In genomic region chr9:63881386-63881785, GRCh38 we compare ENCODE assay signal across 5 cellular contexts.
A peak's percentile ranks its signal among the peaks of the same experiment; 100 is the strongest.
DNase-seq lines count a peak whose midpoint lies in the region; TF ChIP-seq lines count a peak whose summit lies in the region.
"Not testable (repeated sequence)": the region's sequence is repeated elsewhere in the genome, so short reads cannot be mapped to it uniquely, and the experiment has no call there.

No MANE protein-coding gene starts in this region.

- not testable (repeated sequence) for H3K9ac ChIP-seq in SK-N-SH; endodermal cell (ENCODE audit: extremely low read depth, low read length, poor library complexity, severe bottlenecking)

- TF ChIP-seq RAD21 in SK-N-SH (IDR thresholded peaks at IDR 0.05; ENCODE audit: low read length): not testable (repeated sequence)

- not testable (repeated sequence) for H3K4me1 Mint-ChIP-seq in CD14-positive monocyte, endodermal cell

- BruUV-seq in OCI-LY7 (replicated peaks; lab: Mats Ljungman, UMichigan): not testable (repeated sequence)

- peak; percentile 10 for TF ChIP-seq CTCF in CD14-positive monocyte (IDR thresholded peaks at IDR 0.05)
- TF ChIP-seq CTCF in OCI-LY7 (conservative IDR thresholded peaks at IDR 0.05; ENCODE audit: low read length): 0 out of 2 replicates have a peak, but pooled peaks have one; percentile 40
- TF ChIP-seq CTCF in SK-N-SH (IDR thresholded peaks at IDR 0.05): peak; percentile 14; the same call in 1 of the 2 replicates
- peak; percentile 46 for TF ChIP-seq CTCF in endodermal cell (conservative IDR thresholded peaks at IDR 0.05)
- TF ChIP-seq CTCF in left ventricle myocardium inferior (IDR thresholded peaks at IDR 0.05; ENCODE audit: borderline replicate concordance): peak; percentile 21

- H3K27ac Mint-ChIP-seq in CD14-positive monocyte, endodermal cell: not testable (repeated sequence)

- H3K27me3 Mint-ChIP-seq in CD14-positive monocyte (ENCODE audit: low read depth in 3 of 3); endodermal cell (ENCODE audit: insufficient read depth): not testable (repeated sequence)

- CTCF ChIA-PET in OCI-LY7 (lab: Charles Lee; ENCODE audit: unreplicated experiment); SK-N-SH (lab: Yijun Ruan, JAX): not testable (repeated sequence)

- DNase-seq in CD14-positive monocyte (ENCODE audit: low spot score); OCI-LY7 (ENCODE audit: low spot score); SK-N-SH; endodermal cell; left ventricle myocardium inferior: not testable (repeated sequence)

- H3K36me3 Mint-ChIP-seq in CD14-positive monocyte; endodermal cell (ENCODE audit: low read depth): not testable (repeated sequence)

- not testable (repeated sequence) for H3K4me3 ChIP-seq in OCI-LY7 (ENCODE audit: low read depth, low read length, poor library complexity, severe bottlenecking); SK-N-SH (ENCODE audit: low read depth in 2 of 2, low read length in 1 of 2); endodermal cell (ENCODE audit: low read length); left ventricle myocardium inferior

- not testable (repeated sequence) for H3K4me2 ChIP-seq in OCI-LY7 (ENCODE audit: low read length); SK-N-SH

- not testable (repeated sequence) for H2AFZ ChIP-seq in OCI-LY7 (ENCODE audit: low read length); SK-N-SH (ENCODE audit: low read depth)

- H3K9me3 Mint-ChIP-seq in CD14-positive monocyte: not testable (repeated sequence)
- peaks cover 30% of the 10 kb centered on the region for H3K9me3 Mint-ChIP-seq in endodermal cell

- not testable (repeated sequence) for H3K27me3 ChIP-seq in SK-N-SH (ENCODE audit: insufficient read depth); endodermal cell (ENCODE audit: control insufficient read depth, insufficient read depth, low read length, poor library complexity, severe bottlenecking); left ventricle myocardium inferior (ENCODE audit: low read depth)

- H3K27ac ChIP-seq in OCI-LY7 (ENCODE audit: low read depth, low read length, poor library complexity, severe bottlenecking); SK-N-SH (ENCODE audit: low read depth in 2 of 2, low read length in 1 of 2); endodermal cell (ENCODE audit: low read depth, low read length); left ventricle myocardium inferior (replicated peaks): not testable (repeated sequence)

- not testable (repeated sequence) for H3F3A ChIP-seq in SK-N-SH (replicated peaks; ENCODE audit: insufficient read depth)

- H3K36me3 ChIP-seq in OCI-LY7 (ENCODE audit: insufficient read depth, low read length); SK-N-SH (replicated peaks in 1 of 2; ENCODE audit: control insufficient read depth in 1 of 2, insufficient read depth in 2 of 2, low read length in 1 of 2); endodermal cell (ENCODE audit: control insufficient read depth, insufficient read depth, low read length); left ventricle myocardium inferior: not testable (repeated sequence)

- POLR2A ChIA-PET in OCI-LY7 (lab: Charles Lee); SK-N-SH (lab: Yijun Ruan, JAX): not testable (repeated sequence)

- H3K9me2 ChIP-seq in OCI-LY7 (ENCODE audit: insufficient read depth, low read length); SK-N-SH: not testable (repeated sequence)

- not testable (repeated sequence) for TF ChIP-seq EP300 in SK-N-SH (IDR thresholded peaks at IDR 0.05; ENCODE audit: borderline replicate concordance in 1 of 2, low read depth in 1 of 2, low read length in 1 of 2)

- not testable (repeated sequence) for H3K4me3 Mint-ChIP-seq in CD14-positive monocyte, endodermal cell

- not testable (repeated sequence) for H3K79me2 ChIP-seq in OCI-LY7 (ENCODE audit: insufficient read depth, low read depth, low read length); SK-N-SH (ENCODE audit: insufficient read depth)

- 32% methylated on average over 4 of the region's 5 CpGs for WGBS in SK-N-SH (ENCODE audit: low lambda C conversion rate)
- 100% methylated on average over 2 of the region's 5 CpGs; no CpG with 5 or more reads in 1 of the 2 experiments for WGBS in endodermal cell (ENCODE audit: insufficient coverage in 1 of 2, insufficient read length in 1 of 2), 2 experiments

- H4K20me1 ChIP-seq in OCI-LY7 (ENCODE audit: insufficient read depth, low read length); SK-N-SH (ENCODE audit: insufficient read depth): not testable (repeated sequence)

- intact Hi-C loops in CD14-positive monocyte (cut with micrococcal nuclease); OCI-LY7 (cut with micrococcal nuclease; ENCODE audit: unreplicated experiment); left ventricle myocardium inferior (cut with micrococcal nuclease): not testable (repeated sequence)

- H3K9me3 ChIP-seq in OCI-LY7 (ENCODE audit: low read length); SK-N-SH; endodermal cell (ENCODE audit: control insufficient read depth, low read length); left ventricle myocardium inferior (replicated peaks): not testable (repeated sequence)

- H3K4me1 ChIP-seq in OCI-LY7 (ENCODE audit: insufficient read depth, low read length, poor library complexity, severe bottlenecking); SK-N-SH (ENCODE audit: control insufficient read depth in 1 of 2, insufficient read depth in 2 of 2, low read depth in 1 of 2, low read length in 1 of 2); endodermal cell (ENCODE audit: control insufficient read depth, insufficient read depth, low read length); left ventricle myocardium inferior: not testable (repeated sequence)
